Comparison of ENCODE assay signal across 19 cellular contexts in the genomic region with DNA sequence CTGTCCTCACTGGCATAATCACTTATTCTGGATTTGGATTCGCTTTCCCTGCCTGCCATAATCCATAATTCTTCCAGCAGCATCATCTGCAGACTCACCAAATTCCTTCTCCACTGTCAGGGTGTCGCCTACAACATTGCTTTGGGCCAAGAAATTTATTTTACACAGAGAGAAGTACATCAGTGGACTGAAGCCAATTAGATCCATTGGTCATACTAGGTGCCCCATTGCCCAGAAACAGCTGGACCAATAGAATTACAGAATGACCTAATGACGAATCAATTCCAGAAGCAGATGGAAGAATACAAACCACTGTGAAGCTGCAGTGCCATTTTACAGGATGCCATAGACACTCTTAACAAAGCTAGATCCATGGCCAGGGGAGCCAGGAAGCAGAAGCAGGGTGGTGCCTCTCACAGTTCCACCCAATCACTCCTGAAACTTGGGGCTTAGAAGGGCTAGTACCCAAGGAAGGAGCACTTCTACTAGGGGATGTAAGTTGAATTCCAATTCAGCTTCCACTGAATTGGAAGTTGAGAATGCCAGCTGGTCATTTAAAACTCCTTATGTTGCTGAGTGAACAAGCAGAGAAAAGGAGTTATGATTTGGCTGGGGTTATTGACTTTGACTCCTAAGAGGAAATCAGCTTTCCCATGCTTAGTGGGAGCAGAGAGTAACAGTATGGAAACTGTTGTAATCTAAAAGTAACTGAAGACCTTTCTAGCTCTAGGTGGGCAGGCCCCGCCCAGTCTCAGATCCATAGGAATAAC. TPM values are rescaled to one million over a fixed set of nuclear protein-coding genes. Genes with fewer than 3 reads are reported as not detected.
"Had no signal": no experiment of that assay in that cellular context is flagged by ENCODE, and none has a peak within 500 bp of the region (broad histone marks: within the 10 kb centered on the region; RNA-seq: fewer than 3 reads in every experiment).

No MANE protein-coding gene starts in this region.

- DNase-seq: activated CD4-positive, CD25-positive, alpha-beta regulatory T cell treated with anti-CD3 and anti-CD28 coated beads, Interleukin-2, amount 50 U/mL, for 72 hours; activated naive CD4-positive, alpha-beta T cell; activated naive CD8-positive, alpha-beta T cell treated with anti-CD3 and anti-CD28 coated beads, Interleukin-2, amount 10 ng/mL, durations not matched to agents 7 days and 5 days; activated T-cell treated with anti-CD3 and anti-CD28 coated beads for 4 hours; anterior cingulate cortex; gastrocnemius medialis; heart right ventricle; islet precursor cell; left lung; mucosa of descending colon; naive thymus-derived CD4-positive, alpha-beta T cell; pancreas; sigmoid colon; stimulated activated CD4-positive, alpha-beta T cell treated with anti-CD3 and anti-CD28 coated beads, Interleukin-1b, Interleukin-23, amount 100 ng/mL, for 48 hours; T-helper 9 cell had no signal

- H3K4me3 ChIP-seq: breast epithelium, gastrocnemius medialis, heart right ventricle, left lung, mucosa of descending colon, pancreas, sigmoid colon had no signal

- H3K36me3 ChIP-seq: breast epithelium, gastrocnemius medialis, heart right ventricle, left lung, pancreas, sigmoid colon had no signal

- FAIRE-seq: pancreas had no signal

- ATAC-seq: gastrocnemius medialis; heart right ventricle; left lung; mucosa of descending colon; naive thymus-derived CD4-positive, alpha-beta T cell; pancreas; stimulated activated effector memory CD8-positive, alpha-beta T cell treated with anti-CD3 and anti-CD28 coated beads, Interleukin-12 subunit alpha, Interleukin-12 subunit beta, amount 100 ng/mL, for 72 hours had no signal

- H3K4me1 ChIP-seq: gastrocnemius medialis, left lung, pancreas, sigmoid colon had no signal

- H3K27ac ChIP-seq: breast epithelium, epithelial cell of prostate, gastrocnemius medialis, heart right ventricle, left lung, pancreas, sigmoid colon had no signal

- H3K9me3 ChIP-seq: gastrocnemius medialis, pancreas had no signal

- H3K27me3 ChIP-seq: breast epithelium, gastrocnemius medialis, pancreas had no signal

RNA-seq across cellular contexts. Expression of a gene that starts 44.0 kb away (rescaled TPM):
- total RNA-seq: activated naive CD8-positive, alpha-beta T cell treated with anti-CD3 and anti-CD28 coated beads, Interleukin-2, amount 10 ng/mL, durations not matched to agents 7 days and 5 days; dermis microvascular lymphatic vessel endothelial cell; gastrocnemius medialis; naive thymus-derived CD4-positive, alpha-beta T cell had no signal
- polyA plus RNA-seq: naive thymus-derived CD4-positive, alpha-beta T cell had no signal
